Comparison of ENCODE assay signal across 14 cellular contexts in genomic region chr11:122709042-122709760, GRCh38. TPM values are rescaled to one million over a fixed set of nuclear protein-coding genes. Genes with fewer than 3 reads are reported as not detected.
DNase-seq lines count a peak whose midpoint lies in the region; ATAC-seq and TF ChIP-seq lines count a peak whose summit lies in the region.
"Had no signal": no experiment of that assay in that cellular context is flagged by ENCODE, and none has a peak within 500 bp of the region (broad histone marks: within the 10 kb centered on the region; RNA-seq: fewer than 3 reads in every experiment).

No MANE protein-coding gene starts in this region.

- no peak for ATAC-seq in activated T-cell treated with anti-CD3 and anti-CD28 coated beads, Interleukin-2, amount 50 U/mL, for 4 hours
- no peak for ATAC-seq in T-helper 17 cell
- no peak for ATAC-seq in stimulated activated memory B cell treated with anti-CD40 and anti-IgM and Interleukin-4, amounts not matched to agents 10 μg/mL and 1 μg/mL and 100 μg/mL, for 72 hours
- ATAC-seq in GM18867 (IDR thresholded peaks at IDR 0.05; ENCODE audit: unreplicated experiment), result no peak
- ATAC-seq in HG02588 (IDR thresholded peaks at IDR 0.05; ENCODE audit: unreplicated experiment), result no peak

- no peak overlapping the region for H3K4me3 ChIP-seq in fibroblast of pulmonary artery (replicated peaks; ENCODE audit: low read depth, low read length)

- TF ChIP-seq CTCF in fibroblast of pulmonary artery (IDR thresholded peaks at IDR 0.05; ENCODE audit: low read length, missing control alignments), result no peak

- no peak for DNase-seq in activated T-cell treated with anti-CD3 and anti-CD28 coated beads, Interleukin-2, amount 50 U/mL, for 24 hours
- DNase-seq in activated T-cell treated with anti-CD3 and anti-CD28 coated beads, Interleukin-2, amount 50 U/mL, for 4 hours, result no peak
- DNase-seq in T-helper 17 cell (no peak), fibroblast of pulmonary artery (ENCODE audit: low read depth) (peak; percentile 53), immature natural killer cell (no peak)
- DNase-seq: 8988T; activated CD4-positive, alpha-beta T cell treated with anti-CD3 and anti-CD28 coated beads, Interleukin-2, amount 10 ng/mL, durations not matched to agents 24 days and 14 days; activated naive CD4-positive, alpha-beta T cell; NCI-H1048; NCI-H69; stimulated activated CD4-positive, alpha-beta T cell treated with anti-CD3 and anti-CD28 coated beads, Interleukin-12 subunit alpha, Interleukin-12 subunit beta, amount 100 ng/mL, for 4 hours had no signal

- H3K27me3 Mint-ChIP-seq in activated T-cell treated with anti-CD3 and anti-CD28 coated beads, Interleukin-2, amount 50 U/mL, for 24 hours, result no peaks in the 10 kb centered on the region
- no peaks in the 10 kb centered on the region for H3K27me3 Mint-ChIP-seq in activated T-cell treated with anti-CD3 and anti-CD28 coated beads, Interleukin-2, amount 50 U/mL, for 4 hours (ENCODE audit: low read depth)
- no peaks in the 10 kb centered on the region for H3K27me3 Mint-ChIP-seq in T-helper 17 cell
- H3K27me3 Mint-ChIP-seq in stimulated activated memory B cell treated with anti-CD40 and anti-IgM and Interleukin-4, amounts not matched to agents 10 μg/mL and 1 μg/mL and 100 μg/mL, for 72 hours, result no peaks in the 10 kb centered on the region
- peaks cover 0 to 4% (median under 1%) of the 10 kb centered on the region in 3 donors for H3K27me3 Mint-ChIP-seq in immature natural killer cell (ENCODE audit: low read depth in 3 of 3)

- peak overlapping the region; percentile 47 for H3K27ac Mint-ChIP-seq in activated T-cell treated with anti-CD3 and anti-CD28 coated beads, Interleukin-2, amount 50 U/mL, for 24 hours
- peak overlapping the region; percentile 39 for H3K27ac Mint-ChIP-seq in T-helper 17 cell
- peak overlapping the region; percentile 47 for H3K27ac Mint-ChIP-seq in stimulated activated memory B cell treated with anti-CD40 and anti-IgM and Interleukin-4, amounts not matched to agents 10 μg/mL and 1 μg/mL and 100 μg/mL, for 72 hours
- peak overlapping the region in 3 of 6 donors; percentile 21 to 54 (median 49) for H3K27ac Mint-ChIP-seq in immature natural killer cell
- H3K27ac Mint-ChIP-seq: activated CD4-positive, alpha-beta T cell treated with anti-CD3 and anti-CD28 coated beads, Interleukin-2, amount 10 ng/mL, durations not matched to agents 24 days and 14 days had no signal

- H3K9me3 Mint-ChIP-seq in activated T-cell treated with anti-CD3 and anti-CD28 coated beads, Interleukin-2, amount 50 U/mL, for 24 hours, result no peaks in the 10 kb centered on the region
- H3K9me3 Mint-ChIP-seq in activated T-cell treated with anti-CD3 and anti-CD28 coated beads, Interleukin-2, amount 50 U/mL, for 4 hours, result no peaks in the 10 kb centered on the region
- no peaks in the 10 kb centered on the region for H3K9me3 Mint-ChIP-seq in stimulated activated memory B cell treated with anti-CD40 and anti-IgM and Interleukin-4, amounts not matched to agents 10 μg/mL and 1 μg/mL and 100 μg/mL, for 72 hours
- no peaks in the 10 kb centered on the region for H3K9me3 Mint-ChIP-seq in immature natural killer cell
- H3K9me3 Mint-ChIP-seq: activated CD4-positive, alpha-beta T cell treated with anti-CD3 and anti-CD28 coated beads, Interleukin-2, amount 10 ng/mL, durations not matched to agents 24 days and 14 days had no signal

- no peaks in the 10 kb centered on the region for H3K9me3 ChIP-seq in T-helper 17 cell (ENCODE audit: control insufficient read depth, low read length, poor library complexity, severe bottlenecking)

- no peak overlapping the region for H3K4me3 Mint-ChIP-seq in activated T-cell treated with anti-CD3 and anti-CD28 coated beads, Interleukin-2, amount 50 U/mL, for 24 hours
- no peak overlapping the region for H3K4me3 Mint-ChIP-seq in activated T-cell treated with anti-CD3 and anti-CD28 coated beads, Interleukin-2, amount 50 U/mL, for 4 hours
- H3K4me3 Mint-ChIP-seq in T-helper 17 cell, result no peak overlapping the region
- H3K4me3 Mint-ChIP-seq in stimulated activated memory B cell treated with anti-CD40 and anti-IgM and Interleukin-4, amounts not matched to agents 10 μg/mL and 1 μg/mL and 100 μg/mL, for 72 hours, result no peak overlapping the region
- H3K4me3 Mint-ChIP-seq in immature natural killer cell, result no peak overlapping the region
- H3K4me3 Mint-ChIP-seq: activated CD4-positive, alpha-beta T cell treated with anti-CD3 and anti-CD28 coated beads, Interleukin-2, amount 10 ng/mL, durations not matched to agents 24 days and 14 days had no signal

- peaks cover 10% of the 10 kb centered on the region for H3K36me3 Mint-ChIP-seq in activated T-cell treated with anti-CD3 and anti-CD28 coated beads, Interleukin-2, amount 50 U/mL, for 24 hours (ENCODE audit: low read depth)
- H3K36me3 Mint-ChIP-seq in activated T-cell treated with anti-CD3 and anti-CD28 coated beads, Interleukin-2, amount 50 U/mL, for 4 hours (ENCODE audit: insufficient read depth), result peaks cover 6% of the 10 kb centered on the region
- H3K36me3 Mint-ChIP-seq in T-helper 17 cell (ENCODE audit: low read depth), result no peaks in the 10 kb centered on the region
- no peaks in the 10 kb centered on the region for H3K36me3 Mint-ChIP-seq in stimulated activated memory B cell treated with anti-CD40 and anti-IgM and Interleukin-4, amounts not matched to agents 10 μg/mL and 1 μg/mL and 100 μg/mL, for 72 hours
- H3K36me3 Mint-ChIP-seq in immature natural killer cell, result peaks cover 0 to 3% (median 0%) of the 10 kb centered on the region in 3 donors

- peaks cover 48% of the 10 kb centered on the region for H3K4me1 Mint-ChIP-seq in activated T-cell treated with anti-CD3 and anti-CD28 coated beads, Interleukin-2, amount 50 U/mL, for 24 hours (ENCODE audit: low read depth)
- peaks cover 34% of the 10 kb centered on the region for H3K4me1 Mint-ChIP-seq in activated T-cell treated with anti-CD3 and anti-CD28 coated beads, Interleukin-2, amount 50 U/mL, for 4 hours (ENCODE audit: low read depth)
- H3K4me1 Mint-ChIP-seq in T-helper 17 cell (peaks cover 3% of the 10 kb centered on the region), immature natural killer cell (peaks cover 17 to 61% of the 10 kb centered on the region in 2 donors)
- H3K4me1 Mint-ChIP-seq in stimulated activated memory B cell treated with anti-CD40 and anti-IgM and Interleukin-4, amounts not matched to agents 10 μg/mL and 1 μg/mL and 100 μg/mL, for 72 hours, result peaks cover 26% of the 10 kb centered on the region

RNA-seq across cellular contexts. Expression of gene UBASH3B, which starts 53.7 kb away (rescaled TPM):
- total RNA-seq in activated T-cell treated with anti-CD3 and anti-CD28 coated beads, Interleukin-2, amount 50 U/mL, for 4 hours, result 10 to 100 TPM; 37.6 to 53.3 (median 39.9) TPM
- total RNA-seq in T-helper 17 cell, result 10 to 100 TPM; 22.6 to 23.6 TPM
- polyA plus RNA-seq in immature natural killer cell, result 10 to 100 TPM in 1 of 3 donors, 1 to 10 TPM in 2; 7.5 to 17.5 (median 9.6) TPM
